1 cellular context compared by ENCODE assay signal in genomic region chr19:20565321-20566018, GRCh38.
TF ChIP-seq lines count a peak whose summit lies in the region.

ZNF737 (minus strand) TSS chr19:20565781; CDS start chr19:20565640, 141 bp downstream.

TF ChIP-seq in H1, 55 proteins besides CTCF, POLR2A, EP300 and RAD21 (continued from another document):
- no peak for TF ChIP-seq BACH1 (IDR thresholded peaks at IDR 0.05; ENCODE audit: low read length)
- no peak for TF ChIP-seq JUN (IDR thresholded peaks at IDR 0.05; ENCODE audit: low read depth, low read length)
- peak; percentile 86 for TF ChIP-seq TAF1 (IDR thresholded peaks at IDR 0.05; ENCODE audit: low read depth, low read length)
- TF ChIP-seq POLR2AphosphoS5 (IDR thresholded peaks at IDR 0.05; ENCODE audit: low read depth, low read length) = peak; percentile 73
- TF ChIP-seq ASH2L (IDR thresholded peaks at IDR 0.05; ENCODE audit: low read length) = peak; percentile 45
- no peak for TF ChIP-seq RFX5 (IDR thresholded peaks at IDR 0.05; ENCODE audit: borderline replicate concordance, low read depth, low read length)
- TF ChIP-seq SAP30 (IDR thresholded peaks at IDR 0.05; ENCODE audit: insufficient read depth, insufficient replicate concordance, low read length) = peak; percentile 71
- no peak for TF ChIP-seq SP4 (IDR thresholded peaks at IDR 0.05; ENCODE audit: low read length)
- peak; percentile 83 for TF ChIP-seq PHF8 (conservative IDR thresholded peaks at IDR 0.05; ENCODE audit: low read depth, low read length)
- peak; percentile 61 for TF ChIP-seq TAF7 (optimal IDR thresholded peaks at IDR 0.05; ENCODE audit: borderline replicate concordance, low read depth, low read length)
